ENCODE assay signal across 19 cellular contexts in the genomic region with DNA sequence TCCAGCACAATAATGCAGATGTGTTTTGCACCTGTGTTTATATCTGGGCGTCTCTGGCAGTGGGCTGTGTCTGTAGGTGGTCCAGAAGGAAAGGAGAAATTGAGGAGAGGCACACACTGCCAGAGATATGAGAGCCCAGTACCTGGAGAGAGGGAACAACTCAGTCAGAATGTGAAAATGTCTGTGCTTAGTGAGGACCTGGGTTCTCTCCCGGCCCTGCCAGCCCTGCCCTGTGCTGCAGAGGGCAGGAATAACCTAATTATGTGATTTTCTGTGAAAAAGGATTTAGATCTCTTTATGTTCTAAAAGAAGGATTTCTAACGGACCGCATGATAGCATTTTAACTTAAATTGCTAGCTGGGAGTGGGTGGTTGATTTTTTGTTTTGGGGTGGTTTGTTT. TPM values are rescaled to one million over a fixed set of nuclear protein-coding genes. Genes with fewer than 3 reads are reported as not detected.
DNase-seq lines count a peak whose midpoint lies in the region; ATAC-seq, FAIRE-seq and TF ChIP-seq lines count a peak whose summit lies in the region.
"Had no signal": no experiment of that assay in that cellular context is flagged by ENCODE, and none has a peak within 500 bp of the region (broad histone marks: within the 10 kb centered on the region; RNA-seq: fewer than 3 reads in every experiment).

No MANE protein-coding gene starts in this region.

- H3K23me2 ChIP-seq in H9 (ENCODE audit: insufficient read length, low read depth, low read length, poor library complexity, severe bottlenecking) (no peaks in the 10 kb centered on the region), H1 (ENCODE audit: low read depth, low read length) (no peaks in the 10 kb centered on the region)

- H3K4me3 ChIP-seq in GM23338 (peak overlapping the region; percentile 40), H1 (ENCODE audit: extremely low read depth in 1 of 4, insufficient read depth in 2 of 4, low read depth in 3 of 4, low read length in 4 of 4) (no peak overlapping the region), heart left ventricle (no peak overlapping the region)
- H3K4me3 ChIP-seq: BLaER1, HAP-1 had no signal

- H3K4me2 ChIP-seq in GM23338 = peak overlapping the region; percentile 72
- no peak overlapping the region for H3K4me2 ChIP-seq in H9 (ENCODE audit: insufficient read depth, insufficient read length, low read length)
- peak overlapping the region; percentile 46 to 49 for H3K4me2 ChIP-seq in H1 (ENCODE audit: insufficient read depth in 1 of 2, low read depth in 2 of 2, low read length in 2 of 2)
- H3K4me2 ChIP-seq: BLaER1 had no signal

- H4K5ac ChIP-seq in H9 (ENCODE audit: insufficient read length, low read depth, low read length) (no peak overlapping the region), H1 (ENCODE audit: insufficient read length, low read depth, low read length) (no peak overlapping the region)

- H3K56ac ChIP-seq in H9 (ENCODE audit: insufficient read length, low read depth, low read length) = no peak overlapping the region
- no peak overlapping the region for H3K56ac ChIP-seq in H1 (replicated peaks; ENCODE audit: insufficient read length, low read depth, low read length)

- no peak overlapping the region for H2BK15ac ChIP-seq in H9 (ENCODE audit: low read depth, low read length)
- H2BK15ac ChIP-seq in H1 (ENCODE audit: low read length) = no peak overlapping the region

- H2BK20ac ChIP-seq in H9 (ENCODE audit: low read depth, low read length, poor library complexity, severe bottlenecking) (no peak overlapping the region), H1 (ENCODE audit: low read length) (no peak overlapping the region)

- no peaks in the 10 kb centered on the region for H4K20me1 ChIP-seq in GM23338 (replicated peaks; ENCODE audit: insufficient read depth)
- no peaks in the 10 kb centered on the region for H4K20me1 ChIP-seq in H9 (ENCODE audit: control insufficient read depth, insufficient read depth, insufficient read length)
- H4K20me1 ChIP-seq in H1 (replicated peaks in 1 of 2; ENCODE audit: control insufficient read depth in 1 of 2, insufficient read depth in 2 of 2, low read length in 2 of 2) = no peaks in the 10 kb centered on the region
- H4K20me1 ChIP-seq: BLaER1 had no signal

- H2BK120ac ChIP-seq in H9 (ENCODE audit: low read depth, low read length, poor library complexity, severe bottlenecking) (no peak overlapping the region), H1 (replicated peaks; ENCODE audit: low read depth, low read length) (no peak overlapping the region)

- H3K23ac ChIP-seq in H9 (ENCODE audit: insufficient read length, low read depth, low read length) (no peak overlapping the region), H1 (ENCODE audit: insufficient read length) (no peak overlapping the region)

- ATAC-seq in GM23338 = peak; percentile 76
- no peak for ATAC-seq in heart left ventricle
- ATAC-seq in HG03432 (IDR thresholded peaks at IDR 0.05; ENCODE audit: unreplicated experiment) = no peak
- ATAC-seq: CD8-positive, alpha-beta T cell had no signal

- H3K14ac ChIP-seq in H9 (ENCODE audit: insufficient read depth, low read length) = no peak overlapping the region
- H3K14ac ChIP-seq in H1 (ENCODE audit: insufficient read length) = no peak overlapping the region

- H3K9ac ChIP-seq in H9 (ENCODE audit: extremely low read depth, insufficient read length, low read length) (no peak overlapping the region), H1 (replicated peaks in 1 of 4; ENCODE audit: extremely low read depth in 1 of 4, low read depth in 3 of 4, low read length in 3 of 4) (no peak overlapping the region)
- H3K9ac ChIP-seq: BLaER1 had no signal

- peaks cover 50% of the 10 kb centered on the region for H3K4me1 Mint-ChIP-seq in GM23338
- peaks cover 14 to 40% of the 10 kb centered on the region in 2 experiments for H3K4me1 Mint-ChIP-seq in H9

- no peak for DNase-seq in GM23338 (ENCODE audit: low spot score)
- no peak for DNase-seq in H9
- peak; percentile 87 for DNase-seq in NCI-H69 (lab: John Stamatoyannopoulos, UW)
- no peak for DNase-seq in H1 (ENCODE audit: low read depth in 1 of 2, low spot score in 2 of 2)
- DNase-seq in heart left ventricle = no peak
- DNase-seq in activated T-cell treated with anti-CD3 and anti-CD28 coated beads for 4 hours = no peak
- DNase-seq in OCI-M1 (lab: John Stamatoyannopoulos, UW) = no peak
- DNase-seq: Caco-2; CD4-positive, CD25-positive, alpha-beta regulatory T cell; CD8-positive, alpha-beta T cell; DMS153; DND-41; HFFc6 had no signal

- no peaks in the 10 kb centered on the region for H3K9me2 ChIP-seq in GM23338 (ENCODE audit: insufficient read depth)

- H3K36me3 Mint-ChIP-seq in GM23338 (ENCODE audit: low read depth) = no peaks in the 10 kb centered on the region; the same call in 2 of the 3 replicates
- no peaks in the 10 kb centered on the region for H3K36me3 Mint-ChIP-seq in H9 (ENCODE audit: insufficient read depth in 1 of 3, low read depth in 3 of 3)
- H3K36me3 Mint-ChIP-seq: CD4-positive, CD25-positive, alpha-beta regulatory T cell; CD8-positive, alpha-beta T cell had no signal

- H2AFZ ChIP-seq in GM23338 = no peak overlapping the region
- H2AFZ ChIP-seq in H9 (ENCODE audit: low read length) = no peak overlapping the region
- H2AFZ ChIP-seq in H1 (ENCODE audit: low read length) = no peak overlapping the region

- H4K91ac ChIP-seq in H9 (ENCODE audit: insufficient read length, low read depth, low read length) = no peak overlapping the region
- H4K91ac ChIP-seq in H1 (replicated peaks; ENCODE audit: insufficient read length, low read length) = no peak overlapping the region

- H3K9me3 ChIP-seq in H9 (ENCODE audit: control insufficient read depth, low read depth, low read length) (no peaks in the 10 kb centered on the region), H1 (ENCODE audit: insufficient read depth in 2 of 2, low read depth in 1 of 2, low read length in 1 of 2) (no peaks in the 10 kb centered on the region), heart left ventricle (no peaks in the 10 kb centered on the region)
- H3K9me3 ChIP-seq: BLaER1, Caco-2, HAP-1 had no signal

- no peak overlapping the region for H2BK5ac ChIP-seq in H9 (ENCODE audit: insufficient read length, low read length)
- no peak overlapping the region for H2BK5ac ChIP-seq in H1 (ENCODE audit: low read depth, low read length)

- TF ChIP-seq RAD21 in H1 (IDR thresholded peaks at IDR 0.05 in 1 of 2, conservative IDR thresholded peaks at IDR 0.05 in 1 of 2; ENCODE audit: low read depth in 2 of 2, low read length in 2 of 2) = no peak

- H3K79me1 ChIP-seq in H9 (ENCODE audit: insufficient read depth, low read depth, low read length, poor library complexity, severe bottlenecking) (no peaks in the 10 kb centered on the region), H1 (ENCODE audit: low read depth, low read length) (no peaks in the 10 kb centered on the region)

- TF ChIP-seq CTCF in GM23338 (conservative IDR thresholded peaks at IDR 0.05; ENCODE audit: low read depth in 2 of 2) = no peak
- no peak for TF ChIP-seq CTCF in H9 (conservative IDR thresholded peaks at IDR 0.05)
- no peak for TF ChIP-seq CTCF in H1 (IDR thresholded peaks at IDR 0.05; ENCODE audit: control extremely low read depth in 1 of 3, insufficient read depth in 1 of 3, low read depth in 1 of 3, low read length in 3 of 3)
- no peak for TF ChIP-seq CTCF in heart left ventricle (IDR thresholded peaks at IDR 0.05)

- no peak for FAIRE-seq in H1 (lab: Jason Lieb, UNC)
- FAIRE-seq: G401.6, GM12892 had no signal

- no peaks in the 10 kb centered on the region for H3K9me3 Mint-ChIP-seq in GM23338
- no peaks in the 10 kb centered on the region; a peak in 1 of 5 replicates for H3K9me3 Mint-ChIP-seq in H9
- H3K9me3 Mint-ChIP-seq: CD4-positive, CD25-positive, alpha-beta regulatory T cell; CD8-positive, alpha-beta T cell; HFFc6 had no signal

- H3K79me2 ChIP-seq in GM23338 (replicated peaks; ENCODE audit: insufficient read depth) (peaks cover 10% of the 10 kb centered on the region), H9 (ENCODE audit: insufficient read depth, low read length) (no peaks in the 10 kb centered on the region), H1 (ENCODE audit: control insufficient read depth in 1 of 2, insufficient read depth in 2 of 2, low read length in 2 of 2) (no peaks in the 10 kb centered on the region)

- no peak overlapping the region for H3K18ac ChIP-seq in H9 (ENCODE audit: insufficient read length, low read depth, low read length)
- no peak overlapping the region; the same call in 1 of the 2 replicates for H3K18ac ChIP-seq in H1 (ENCODE audit: extremely low read depth, low read length)

- H3K27ac ChIP-seq in GM23338 (ENCODE audit: low read depth) = peak overlapping the region; percentile 65
- no peak overlapping the region for H3K27ac ChIP-seq in H9 (ENCODE audit: insufficient read length, low read depth, low read length)
- no peak overlapping the region for H3K27ac ChIP-seq in H1 (ENCODE audit: low read depth, low read length)
- no peak overlapping the region for H3K27ac ChIP-seq in heart left ventricle
- H3K27ac ChIP-seq: BLaER1, C4-2B had no signal

- CTCF ChIA-PET in H1 (lab: Charles Lee; ENCODE audit: partially characterized antibody) = interaction anchor here (1.0 to 3.5 kb wide), 8 partner anchors 9 to 304 kb away, joined by 3 to 20 read pairs (median 4); a partner anchor contains a TSS

- peaks cover 15% of the 10 kb centered on the region for H3F3A ChIP-seq in GM23338 (replicated peaks; ENCODE audit: low read depth)

- H4K8ac ChIP-seq in H9 (replicated peaks; ENCODE audit: insufficient read length, low read depth, low read length) (no peak overlapping the region), H1 (ENCODE audit: extremely low read depth, insufficient read depth, low read length) (no peak overlapping the region)

- H3K27me3 Mint-ChIP-seq in GM23338 (ENCODE audit: insufficient read depth, low read depth, poor library complexity) (peaks cover 13% of the 10 kb centered on the region), H9 (ENCODE audit: low read depth) (no peaks in the 10 kb centered on the region; the same call in 1 of the 2 replicates)

- H3K4ac ChIP-seq in H9 (ENCODE audit: low read depth, low read length) (no peak overlapping the region), H1 (replicated peaks; ENCODE audit: insufficient read length, low read depth, low read length) (no peak overlapping the region)

- H3K27ac Mint-ChIP-seq in GM23338 (peak overlapping the region; percentile 16), H9 (peak overlapping the region; percentile 10 to 79 (median 77); a peak in 5 of 7 replicates)
- H3K27ac Mint-ChIP-seq: CD4-positive, CD25-positive, alpha-beta regulatory T cell; CD8-positive, alpha-beta T cell; HFFc6 had no signal

- POLR2A ChIA-PET in H1 (lab: Charles Lee; ENCODE audit: partially characterized antibody) = interaction anchor here (0.7 kb wide), 1 partner anchor 42 kb away, joined by 4 read pairs; no protein-coding TSS in a partner anchor

- no peak overlapping the region for H3T11ph ChIP-seq in H9 (ENCODE audit: low read length)

- H3K27me3 ChIP-seq in GM23338 (ENCODE audit: insufficient read depth) (no peaks in the 10 kb centered on the region), H9 (ENCODE audit: insufficient read depth, low read length) (no peaks in the 10 kb centered on the region), H1 (replicated peaks in 1 of 4; ENCODE audit: control insufficient read depth in 3 of 4, extremely low read depth in 1 of 4, insufficient read depth in 3 of 4, low read length in 3 of 4) (no peaks in the 10 kb centered on the region), heart left ventricle (peaks cover 0 to 5% (median 0%) of the 10 kb centered on the region in 9 donors)
- H3K27me3 ChIP-seq: BLaER1 had no signal

- H2BK12ac ChIP-seq in H9 (ENCODE audit: insufficient read length, low read depth, low read length) (no peak overlapping the region), H1 (ENCODE audit: low read depth, low read length) (no peak overlapping the region)

- H2AK5ac ChIP-seq in H9 (ENCODE audit: insufficient read length, low read length) = no peak overlapping the region
- no peak overlapping the region for H2AK5ac ChIP-seq in H1 (ENCODE audit: low read depth, low read length)

- WGBS in H9 (ENCODE audit: extremely low coverage, insufficient read length, low lambda C conversion rate) = no CpG with 5 or more reads among the region's 4 CpGs
- WGBS in H1 (ENCODE audit: extremely low coverage in 1 of 2, insufficient coverage in 1 of 2, insufficient read length in 1 of 2, insufficient replicate concordance in 2 of 2, low coverage in 1 of 2, low lambda C conversion rate in 2 of 2, missing lambda C conversion rate in 1 of 2), 2 experiments = 59% methylated on average over 4 of the region's 4 CpGs; no CpG with 5 or more reads in 1 of the 2 experiments
- 83 to 93% (median 86%) methylated on average over 4 of the region's 4 CpGs for WGBS in heart left ventricle, 4 donors

- TF ChIP-seq POLR2A in H1 (IDR thresholded peaks at IDR 0.05; ENCODE audit: control extremely low read depth in 1 of 2, low read depth in 2 of 2, low read length in 2 of 2) = no peak
- no peak for TF ChIP-seq POLR2A in heart left ventricle (IDR thresholded peaks at IDR 0.05)

- intact Hi-C loops in heart left ventricle (cut with DNase I) = no loop called here

- H3K36me3 ChIP-seq in GM23338 (ENCODE audit: insufficient read depth) (no peaks in the 10 kb centered on the region), H1 (ENCODE audit: control insufficient read depth in 2 of 4, insufficient read depth in 4 of 4, low read length in 3 of 4) (no peaks in the 10 kb centered on the region), heart left ventricle (no peaks in the 10 kb centered on the region)
- H3K36me3 ChIP-seq: BLaER1, HAP-1 had no signal

- H3K4me1 ChIP-seq in GM23338 (ENCODE audit: insufficient read depth) (peaks cover 68% of the 10 kb centered on the region), H9 (ENCODE audit: insufficient read depth, low read length) (peaks cover 2% of the 10 kb centered on the region; the same call in 1 of the 2 replicates), H1 (replicated peaks in 1 of 4; ENCODE audit: control insufficient read depth in 3 of 4, insufficient read depth in 4 of 4, low read length in 3 of 4) (peaks cover 2 to 15% (median 10%) of the 10 kb centered on the region in 4 experiments; a peak in 5 of 7 replicates), heart left ventricle (no peaks in the 10 kb centered on the region)
- H3K4me1 ChIP-seq: BLaER1, Caco-2 had no signal

- H3K4me3 Mint-ChIP-seq in GM23338 (no peak overlapping the region; the same call in 2 of the 3 replicates), H9 (no peak overlapping the region; a peak in 1 of 5 replicates)
- H3K4me3 Mint-ChIP-seq: CD8-positive, alpha-beta T cell; HFFc6 had no signal

- no peak for TF ChIP-seq EP300 in H1 (IDR thresholded peaks at IDR 0.05; ENCODE audit: borderline replicate concordance in 1 of 2, low read depth in 2 of 2, low read length in 2 of 2)

RNA-seq across cellular contexts. Expression of a gene that starts 8.3 kb away (rescaled TPM):
- 90.1 and 93.6 TPM in 2 replicates for total RNA-seq in GM23338 (2014; rRNA removed; shearing (Covaris generic))
- polyA plus RNA-seq in GM23338 (2016; fragmentation: Nextera tagmentation; extraction: Ambion mirVana) (28.7 and 29.8 TPM in 2 replicates), H1 (2011; rRNA removed) (23.2 and 25.5 TPM in 2 replicates), heart left ventricle (10 to 100 TPM in 1 of 2 donors, 1 to 10 TPM in 1; 4.4 to 12.0 TPM)
- total RNA-seq in H9 (2021) (29.7 and 29.9 TPM in 2 replicates), heart left ventricle (10 to 100 TPM in 8 of 9 donors, 1 to 10 TPM in 1; 9.8 to 23.0 (median 15.6) TPM)
- total RNA-seq in H1 (2021; fragmentation: NEBNext Ultra II Directional; extraction: Animal tissue kit (Norgen Biotek cat#: 25700)) = 44.2 and 44.4 TPM in 2 replicates
- 28.3 TPM for polyA plus RNA-seq in H1 (2011; cell fraction: cytosol; rRNA removed)
- polyA plus RNA-seq in H1 (2011; cell fraction: nucleus; rRNA removed) = 27.7 TPM
- 30.1 to 41.3 TPM (median 33.8 TPM) in 4 replicates for polyA plus RNA-seq in H1 (2012, experiment 1 of 2)
- polyA plus RNA-seq in H1 (2012, experiment 2 of 2) = 2.3 TPM
- 26.5 TPM for polyA plus RNA-seq in H1 (2013, experiment 1 of 2)
- polyA plus RNA-seq in H1 (2013, experiment 2 of 2) = 25.7 TPM
- polyA minus RNA-seq in H1 (2011; rRNA and poly(A)+ RNA removed) = 78.4 and 86.5 TPM in 2 replicates
- 32.3 TPM for polyA minus RNA-seq in H1 (2011; cell fraction: cytosol; rRNA and poly(A)+ RNA removed)
- polyA minus RNA-seq in H1 (2011; cell fraction: nucleus; rRNA and poly(A)+ RNA removed) = 61.7 TPM

RNA-seq across cellular contexts. Expression of a gene that starts 44.3 kb away (rescaled TPM):
- 3.9 and 7.0 TPM in 2 replicates for total RNA-seq in GM23338 (2014; rRNA removed; shearing (Covaris generic))
- polyA plus RNA-seq in GM23338 (2016; fragmentation: Nextera tagmentation; extraction: Ambion mirVana) (0.94 and 1.3 TPM in 2 replicates), H1 (2011; rRNA removed) (1.1 TPM in 2 replicates), heart left ventricle (under 1 TPM; 0.19 to 0.28 TPM)
- total RNA-seq in H9 (2021) (0.96 and 1.2 TPM in 2 replicates), heart left ventricle (under 1 TPM in 3 of 9 donors, not detected in 6; 0.39 to 0.80 (median 0.43) TPM)
- 0.48 and 0.75 TPM in 2 replicates for total RNA-seq in H1 (2021; fragmentation: NEBNext Ultra II Directional; extraction: Animal tissue kit (Norgen Biotek cat#: 25700))
- polyA plus RNA-seq in H1 (2011; cell fraction: cytosol; rRNA removed) = 0.63 TPM
- polyA plus RNA-seq in H1 (2011; cell fraction: nucleus; rRNA removed) = 1.6 TPM
- 0.37 to 0.61 TPM (median 0.52 TPM) in 4 replicates for polyA plus RNA-seq in H1 (2012, experiment 1 of 2)
- 0.45 TPM for polyA plus RNA-seq in H1 (2012, experiment 2 of 2)
- polyA plus RNA-seq in H1 (2013, experiment 1 of 2) = 0.49 TPM
- polyA plus RNA-seq in H1 (2013, experiment 2 of 2) = 0.29 TPM
- polyA minus RNA-seq in H1 (2011; rRNA and poly(A)+ RNA removed) = 1.2 TPM in 1 of 2 replicates, not detected in the other
- 1.2 TPM for polyA minus RNA-seq in H1 (2011; cell fraction: cytosol; rRNA and poly(A)+ RNA removed)
- 8.5 TPM for polyA minus RNA-seq in H1 (2011; cell fraction: nucleus; rRNA and poly(A)+ RNA removed)
